ENCODE assay signal across 8 cellular contexts in the genomic region with DNA sequence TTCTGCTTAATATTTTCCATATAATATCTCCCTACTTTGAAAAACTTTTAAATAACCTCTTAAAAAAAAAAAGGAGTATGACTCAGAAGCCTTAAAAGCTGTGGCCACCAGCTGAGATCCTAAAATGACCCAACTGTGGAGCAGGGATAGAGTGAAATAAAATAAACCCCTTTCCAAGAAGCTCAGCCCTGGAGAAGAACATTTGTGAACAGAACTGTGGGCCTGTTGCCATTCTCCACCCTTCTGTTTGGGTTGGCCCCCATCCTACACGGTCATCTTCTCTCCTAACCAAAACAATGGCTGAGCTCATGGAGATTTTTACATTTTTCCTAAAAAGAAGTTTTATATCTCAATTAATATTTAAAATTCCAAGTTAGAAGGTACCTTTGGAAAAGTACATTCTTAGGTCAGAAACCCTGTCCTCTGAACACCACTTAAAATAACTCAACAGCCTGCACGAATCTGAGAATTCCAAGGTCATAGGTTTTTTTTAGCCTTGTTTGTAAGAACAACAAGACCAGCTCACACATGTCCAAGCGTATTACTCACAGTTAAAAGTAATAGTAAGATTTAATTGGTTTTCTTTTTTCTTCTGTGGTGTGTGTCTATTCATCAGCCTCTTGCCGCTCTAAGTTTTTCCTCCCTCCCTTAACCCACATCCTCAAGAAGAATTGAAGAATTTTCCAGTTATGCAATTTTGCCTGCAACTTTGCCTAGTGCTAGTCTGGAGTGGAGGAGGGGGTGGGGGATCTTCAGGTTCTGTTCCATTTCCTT.
DNase-seq lines count a peak whose midpoint lies in the region; ATAC-seq and TF ChIP-seq lines count a peak whose summit lies in the region.

No MANE protein-coding gene starts in this region.

- H3K36me3 ChIP-seq in breast epithelium (no peaks in the 10 kb centered on the region), stomach smooth muscle (ENCODE audit: control insufficient read depth in 2 of 2, insufficient read depth in 2 of 2, low read length in 2 of 2) (no peaks in the 10 kb centered on the region)

- DNase-seq in HFF-Myc (ENCODE audit: extremely low read depth, low read depth) (peak; percentile 62), breast epithelium (ENCODE audit: low spot score in 2 of 2) (peak in 1 of 2 donors; percentile 76), kidney glomerular epithelial cell (lab: John Stamatoyannopoulos, UW) (peak; percentile 90)
- DNase-seq in activated CD4-positive, alpha-beta T cell treated with anti-CD3 and anti-CD28 coated beads, Interleukin-2, amount 50 U/mL, for 4 hours: no peak
- no peak for DNase-seq in stimulated activated naive CD4-positive, alpha-beta T cell treated with Interleukin-2 at 50 U/mL for 16 hours (lab: John Stamatoyannopoulos, UW)

- intact Hi-C loops in breast epithelium (cut with DNase I; ENCODE audit: low total_unique reads): no loop called here

- H3K9me3 ChIP-seq in breast epithelium (no peaks in the 10 kb centered on the region), stomach smooth muscle (ENCODE audit: control insufficient read depth in 2 of 2, low read length in 2 of 2) (no peaks in the 10 kb centered on the region)

- no peaks in the 10 kb centered on the region for H3K36me3 Mint-ChIP-seq in activated T-helper 17 cell treated with anti-CD3 and anti-CD28 coated beads, Interleukin-2, amount 50 U/mL, for 72 hours (ENCODE audit: low read depth)

- H3K9me3 Mint-ChIP-seq in activated T-helper 17 cell treated with anti-CD3 and anti-CD28 coated beads, Interleukin-2, amount 50 U/mL, for 72 hours: no peaks in the 10 kb centered on the region

- H3K9ac ChIP-seq in stomach smooth muscle (ENCODE audit: low read length in 2 of 2): peak overlapping the region in 1 of 2 donors; percentile 47

- no peak for TF ChIP-seq CTCF in HFF-Myc (IDR thresholded peaks at IDR 0.05; ENCODE audit: low read depth, low read length, missing control alignments)
- no peak for TF ChIP-seq CTCF in breast epithelium (IDR thresholded peaks at IDR 0.05)

- peaks cover 22% of the 10 kb centered on the region for H3K27me3 Mint-ChIP-seq in activated T-helper 17 cell treated with anti-CD3 and anti-CD28 coated beads, Interleukin-2, amount 50 U/mL, for 72 hours

- no peaks in the 10 kb centered on the region for H3K4me1 Mint-ChIP-seq in activated T-helper 17 cell treated with anti-CD3 and anti-CD28 coated beads, Interleukin-2, amount 50 U/mL, for 72 hours

- H3K27me3 ChIP-seq in breast epithelium (no peaks in the 10 kb centered on the region), stomach smooth muscle (ENCODE audit: control insufficient read depth in 1 of 2, insufficient read depth in 2 of 2, low read length in 2 of 2) (no peaks in the 10 kb centered on the region)

- peak overlapping the region; percentile 39 to 83 for H3K27ac ChIP-seq in breast epithelium
- H3K27ac ChIP-seq in stomach smooth muscle (ENCODE audit: low read length): peak overlapping the region; percentile 93

- TF ChIP-seq POLR2A in breast epithelium (IDR thresholded peaks at IDR 0.05): no peak

- H3K4me3 ChIP-seq in HFF-Myc (replicated peaks; ENCODE audit: low read depth, low read length) (peak overlapping the region; percentile 15), breast epithelium (peak overlapping the region in 1 of 3 donors; percentile 10), stomach smooth muscle (ENCODE audit: low read length in 2 of 2) (peak overlapping the region in 1 of 2 donors; percentile 54)

- H3K4me3 Mint-ChIP-seq in activated T-helper 17 cell treated with anti-CD3 and anti-CD28 coated beads, Interleukin-2, amount 50 U/mL, for 72 hours: no peak overlapping the region

- H3K4me1 ChIP-seq in breast epithelium (peaks cover 0 to 7% of the 10 kb centered on the region in 2 donors), stomach smooth muscle (ENCODE audit: control insufficient read depth, insufficient read depth, low read length) (peaks cover 60% of the 10 kb centered on the region)

- no peak overlapping the region for H3K27ac Mint-ChIP-seq in activated T-helper 17 cell treated with anti-CD3 and anti-CD28 coated beads, Interleukin-2, amount 50 U/mL, for 72 hours

- no peak for ATAC-seq in GM21723 (IDR thresholded peaks at IDR 0.05; ENCODE audit: unreplicated experiment)
- no peak for ATAC-seq in activated T-helper 17 cell treated with anti-CD3 and anti-CD28 coated beads, Interleukin-2, amount 50 U/mL, for 72 hours (replicated peaks)

Comparison
In these comparisons a context has a peak if more than half of its experiments do, and no peak if none do; other contexts are left out.
1. DNase-seq: peak in HFF-Myc (single experiment) and kidney glomerular epithelial cell (single experiment); none in activated CD4-positive, alpha-beta T cell treated with anti-CD3 and anti-CD28 coated beads, Interleukin-2, amount 50 U/mL, for 4 hours (0 of 2) and stimulated activated naive CD4-positive, alpha-beta T cell treated with Interleukin-2 at 50 U/mL for 16 hours (single experiment).